Comparison of ENCODE assay signal across 8 cellular contexts in the genomic region with DNA sequence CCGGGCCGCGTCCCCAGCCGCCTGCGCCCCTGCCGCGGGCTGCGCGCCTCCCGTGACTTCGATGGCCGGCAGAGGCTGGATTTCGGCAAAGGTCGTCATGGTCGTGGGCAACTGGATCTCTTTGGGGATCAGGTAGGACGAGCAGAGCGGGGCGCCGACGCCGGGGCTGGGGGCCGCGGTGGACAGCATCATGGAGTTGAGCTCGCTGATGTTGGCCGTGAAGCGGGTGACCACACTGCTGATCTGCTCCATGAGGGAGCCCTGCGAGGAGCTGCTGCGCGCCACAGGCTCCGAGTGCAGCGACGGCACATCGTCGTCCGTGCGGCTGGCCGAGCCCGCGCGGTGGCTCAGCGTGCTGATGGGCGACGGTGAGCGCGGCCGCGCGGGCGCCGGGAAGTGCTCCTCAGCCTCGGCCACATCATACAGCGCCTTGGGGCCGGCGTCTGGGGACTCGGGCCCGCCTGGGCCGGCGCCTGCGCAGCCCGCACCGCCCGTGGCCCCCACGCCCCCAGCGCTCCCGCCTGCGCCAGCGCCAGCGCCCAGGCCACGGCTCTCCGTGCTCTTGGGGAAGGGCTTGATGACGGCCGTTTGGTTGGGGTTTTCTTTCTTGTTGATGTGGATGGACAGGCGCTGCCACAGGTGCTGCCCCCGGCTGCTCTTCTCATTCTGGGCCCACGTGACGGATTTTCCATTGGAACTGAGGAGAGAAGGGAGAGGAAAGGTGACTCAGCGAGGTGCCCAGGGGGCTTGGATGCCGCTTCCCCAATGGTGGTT.
DNase-seq lines count a peak whose midpoint lies in the region; ATAC-seq, FAIRE-seq and TF ChIP-seq lines count a peak whose summit lies in the region.

No MANE protein-coding gene starts in this region.

- peak overlapping the region; percentile 72 for H3K4me3 Mint-ChIP-seq in activated T-helper 17 cell treated with anti-CD3 and anti-CD28 coated beads, Interleukin-2, amount 50 U/mL, for 72 hours

- no peak overlapping the region for H3K9ac ChIP-seq in GM23248

- FAIRE-seq in small intestine (lab: Jason Lieb, UNC) = no peak

- POLR2A ChIA-PET in BJ (lab: Charles Lee) = interaction anchor here (0.5 to 0.6 kb wide), 2 partner anchors 201 to 274 kb away, joined by 4 to 7 read pairs; no protein-coding TSS in a partner anchor
- POLR2A ChIA-PET in A673 (lab: Charles Lee; ENCODE audit: low non-redundant PET) = no interaction called here

- H3K4me2 ChIP-seq in GM23248 (ENCODE audit: unreplicated experiment) (peak overlapping the region; percentile 35), hepatocyte (peak overlapping the region; percentile 98)

- 18 to 23% methylated on average over 35 to 43 of the region's 78 CpGs for WGBS in GM23248 (ENCODE audit: low coverage in 1 of 2, low lambda C conversion rate in 2 of 2, missing lambda C conversion rate in 2 of 2), 2 experiments
- WGBS in hepatocyte (ENCODE audit: low lambda C conversion rate, missing lambda C conversion rate) = 17% methylated on average over 40 of the region's 78 CpGs
- 6 to 12% (median 8%) methylated on average over 47 to 78 of the region's 78 CpGs for WGBS in small intestine, 3 donors

- H3F3A ChIP-seq in GM23248 (ENCODE audit: insufficient read depth) = no peaks in the 10 kb centered on the region

- no peaks in the 10 kb centered on the region for H3K36me3 Mint-ChIP-seq in activated T-helper 17 cell treated with anti-CD3 and anti-CD28 coated beads, Interleukin-2, amount 50 U/mL, for 72 hours (ENCODE audit: low read depth)

- in situ Hi-C loops in GM23248 (cut with MboI) = no loop called here

- no peak overlapping the region for H3K27ac Mint-ChIP-seq in activated T-helper 17 cell treated with anti-CD3 and anti-CD28 coated beads, Interleukin-2, amount 50 U/mL, for 72 hours

- no peak for DNase-seq in BJ (ENCODE audit: low read depth)
- DNase-seq in GM23248 = peak; percentile 56
- peak; percentile 59 for DNase-seq in hepatocyte (ENCODE audit: low spot score)
- DNase-seq in small intestine = no peak
- no peak for DNase-seq in MV-4-11 (lab: John Stamatoyannopoulos, UW)
- no peak for DNase-seq in A673 (ENCODE audit: low spot score)
- DNase-seq in cerebellar nuclear complex (lab: John Stamatoyannopoulos, UW) = no peak

- H3K27me3 Mint-ChIP-seq in activated T-helper 17 cell treated with anti-CD3 and anti-CD28 coated beads, Interleukin-2, amount 50 U/mL, for 72 hours = peaks cover 36% of the 10 kb centered on the region

- H3K9me3 Mint-ChIP-seq in activated T-helper 17 cell treated with anti-CD3 and anti-CD28 coated beads, Interleukin-2, amount 50 U/mL, for 72 hours = no peaks in the 10 kb centered on the region

- H3K4me1 Mint-ChIP-seq in activated T-helper 17 cell treated with anti-CD3 and anti-CD28 coated beads, Interleukin-2, amount 50 U/mL, for 72 hours = peaks cover 4% of the 10 kb centered on the region

- H3K9me2 ChIP-seq in GM23248 (ENCODE audit: insufficient read depth) = no peaks in the 10 kb centered on the region
- H3K9me2 ChIP-seq in hepatocyte (replicated peaks; ENCODE audit: insufficient read depth) = no peaks in the 10 kb centered on the region

- CTCF ChIA-PET in BJ (lab: Yijun Ruan, JAX) = no interaction called here
- CTCF ChIA-PET in A673 (lab: Charles Lee) = no interaction called here

- H3K27me3 ChIP-seq in BJ (ENCODE audit: control insufficient read depth, insufficient read depth, low read length) (no peaks in the 10 kb centered on the region), GM23248 (replicated peaks; ENCODE audit: insufficient read depth) (peaks cover 6% of the 10 kb centered on the region; the same call in 1 of the 2 replicates), hepatocyte (peaks cover 41% of the 10 kb centered on the region), small intestine (ENCODE audit: control insufficient read depth in 2 of 2, insufficient read depth in 2 of 2, low read length in 2 of 2) (peaks cover 8 to 11% of the 10 kb centered on the region in 2 donors), A673 (replicated peaks; ENCODE audit: insufficient read depth, low read depth, low read length, poor library complexity) (no peaks in the 10 kb centered on the region)

- H3K36me3 ChIP-seq in BJ (ENCODE audit: control insufficient read depth, insufficient read depth, low read length) = no peaks in the 10 kb centered on the region
- no peaks in the 10 kb centered on the region for H3K36me3 ChIP-seq in GM23248 (ENCODE audit: low read depth)
- no peaks in the 10 kb centered on the region for H3K36me3 ChIP-seq in hepatocyte (replicated peaks; ENCODE audit: insufficient read depth, low read depth)
- no peaks in the 10 kb centered on the region for H3K36me3 ChIP-seq in small intestine (ENCODE audit: control insufficient read depth in 2 of 2, insufficient read depth in 2 of 2, low read length in 2 of 2)
- H3K36me3 ChIP-seq in A673 (ENCODE audit: insufficient read depth, low read length, poor library complexity, severe bottlenecking) = no peaks in the 10 kb centered on the region

- peak overlapping the region; percentile 15 for H3K4me3 ChIP-seq in BJ (ENCODE audit: low read depth, low read length)
- peak overlapping the region; percentile 50 for H3K4me3 ChIP-seq in GM23248
- H3K4me3 ChIP-seq in hepatocyte = peak overlapping the region; percentile 32
- peak overlapping the region; percentile 4 to 14 for H3K4me3 ChIP-seq in small intestine (ENCODE audit: low read depth in 1 of 2, low read length in 2 of 2)
- no peak overlapping the region for H3K4me3 ChIP-seq in A673 (ENCODE audit: low read depth, low read length, poor library complexity, severe bottlenecking)

- H3K4me1 ChIP-seq in GM23248 (ENCODE audit: insufficient read depth) (no peaks in the 10 kb centered on the region), hepatocyte (ENCODE audit: insufficient read depth) (peaks cover 4% of the 10 kb centered on the region), small intestine (ENCODE audit: control insufficient read depth in 2 of 2, insufficient read depth in 1 of 2, low read depth in 1 of 2, low read length in 1 of 2) (no peaks in the 10 kb centered on the region), A673 (ENCODE audit: insufficient read depth, low read length, poor library complexity, severe bottlenecking) (no peaks in the 10 kb centered on the region)

- H3K9me3 ChIP-seq in GM23248 (ENCODE audit: low read depth) (no peaks in the 10 kb centered on the region), hepatocyte (ENCODE audit: low read depth) (no peaks in the 10 kb centered on the region), small intestine (ENCODE audit: control insufficient read depth, low read depth) (no peaks in the 10 kb centered on the region), A673 (ENCODE audit: low read depth, low read length, poor library complexity, severe bottlenecking) (no peaks in the 10 kb centered on the region)

- H3K27ac ChIP-seq in GM23248 (no peak overlapping the region), hepatocyte (no peak overlapping the region), small intestine (ENCODE audit: low read depth in 1 of 2, low read length in 1 of 2) (no peak overlapping the region), A673 (ENCODE audit: low read depth, low read length, poor library complexity, severe bottlenecking) (no peak overlapping the region)

- H3K79me2 ChIP-seq in GM23248 (ENCODE audit: insufficient read depth) (no peaks in the 10 kb centered on the region), hepatocyte (no peaks in the 10 kb centered on the region)

- ATAC-seq in activated T-helper 17 cell treated with anti-CD3 and anti-CD28 coated beads, Interleukin-2, amount 50 U/mL, for 72 hours (replicated peaks) = peak; percentile 90

- intact Hi-C loops in A673 (cut with micrococcal nuclease; ENCODE audit: unreplicated experiment) = no loop called here

- H2AFZ ChIP-seq in GM23248 (peak overlapping the region; percentile 77), hepatocyte (peak overlapping the region; percentile 97)

- TF ChIP-seq CTCF in BJ (IDR thresholded peaks at IDR 0.05; ENCODE audit: insufficient read depth, low read depth, low read length) = no peak
- no peak for TF ChIP-seq CTCF in hepatocyte (IDR thresholded peaks at IDR 0.05; ENCODE audit: poor library complexity)
- no peak for TF ChIP-seq CTCF in A673 (conservative IDR thresholded peaks at IDR 0.05; ENCODE audit: low read depth, low read length)

- H4K20me1 ChIP-seq in GM23248 (ENCODE audit: insufficient read depth) (no peaks in the 10 kb centered on the region), hepatocyte (ENCODE audit: insufficient read depth, poor library complexity, severe bottlenecking) (no peaks in the 10 kb centered on the region)

- BruUV-seq in A673 (replicated peaks; lab: Mats Ljungman, UMichigan) = no TSS peak

Comparison
In these comparisons a context has a peak if more than half of its experiments do, and no peak if none do; other contexts are left out.
1. DNase-seq: peak in GM23248 (single experiment) and hepatocyte (single experiment); none in BJ (single experiment), small intestine (single experiment), MV-4-11 (single experiment), A673 (single experiment) and cerebellar nuclear complex (0 of 2).